Comparison of ENCODE assay signal across 40 cellular contexts in genomic region chr5:29504411-29504810, GRCh38.
"Had no signal": no experiment of that assay in that cellular context is flagged by ENCODE, and none has a peak within 500 bp of the region (broad histone marks: within the 10 kb centered on the region; RNA-seq: fewer than 3 reads in every experiment).

No MANE protein-coding gene starts in this region.

- H3K27ac Mint-ChIP-seq: activated naive CD4-positive, alpha-beta T cell treated with anti-CD3 and anti-CD28 coated beads for 36 hours; activated naive CD4-positive, alpha-beta T cell treated with anti-CD3 and anti-CD28 coated beads, Interleukin-2, amount 10 ng/mL, durations not matched to agents 7 days and 5 days; activated naive CD4-positive, alpha-beta T cell treated with anti-CD3 and anti-CD28 coated beads, Interleukin-2, amount 50 U/mL, for 24 hours; activated naive CD4-positive, alpha-beta T cell treated with anti-CD3 and anti-CD28 coated beads, Interleukin-2, amount 50 U/mL, for 72 hours; activated naive CD8-positive, alpha-beta T cell; activated naive CD8-positive, alpha-beta T cell treated with anti-CD3 and anti-CD28 coated beads for 36 hours; activated naive CD8-positive, alpha-beta T cell treated with anti-CD3 and anti-CD28 coated beads, Interleukin-2, amount 10 ng/mL, durations not matched to agents 7 days and 5 days; activated naive CD8-positive, alpha-beta T cell treated with anti-CD3 and anti-CD28 coated beads, Interleukin-2, amount 50 U/mL, for 24 hours; activated T-cell treated with anti-CD3 and anti-CD28 coated beads, Interleukin-2, amount 50 U/mL, for 24 hours; activated T-cell treated with anti-CD3 and anti-CD28 coated beads, Interleukin-2, amount 50 U/mL, for 72 hours; activated T-helper 1 cell treated with anti-CD3 and anti-CD28 coated beads, Interleukin-12 subunit alpha, Interleukin-12 subunit beta, Interleukin-2, Interleukin-4 antibody, amounts not matched to agents 30 ng/mL and 10 ng/mL and 1 ng/mL, durations not matched to agents 14 hours and 24 hours and 36 hours; activated T-helper 17 cell treated with anti-CD3 and anti-CD28 coated beads, Interleukin-2, amount 50 U/mL, for 72 hours; activated T-helper 2 cell treated with anti-CD3 and anti-CD28 coated beads, Interferon-gamma antibody, Interleukin-2, Interleukin-4, amounts not matched to agents 10 μg/mL and 5 μg/mL and 100 μg/mL, durations not matched to agents 14 hours and 24 hours and 36 hours; brain had no signal

- H3K4me3 Mint-ChIP-seq: activated naive CD4-positive, alpha-beta T cell treated with anti-CD3 and anti-CD28 coated beads for 36 hours; activated naive CD4-positive, alpha-beta T cell treated with anti-CD3 and anti-CD28 coated beads, Interleukin-2, amount 10 ng/mL, durations not matched to agents 7 days and 5 days; activated naive CD4-positive, alpha-beta T cell treated with anti-CD3 and anti-CD28 coated beads, Interleukin-2, amount 50 U/mL, for 24 hours; activated naive CD8-positive, alpha-beta T cell; activated naive CD8-positive, alpha-beta T cell treated with anti-CD3 and anti-CD28 coated beads for 36 hours; activated naive CD8-positive, alpha-beta T cell treated with anti-CD3 and anti-CD28 coated beads, Interleukin-2, amount 10 ng/mL, durations not matched to agents 7 days and 5 days; activated naive CD8-positive, alpha-beta T cell treated with anti-CD3 and anti-CD28 coated beads, Interleukin-2, amount 50 U/mL, for 24 hours; activated T-cell treated with anti-CD3 and anti-CD28 coated beads, Interleukin-2, amount 50 U/mL, for 24 hours; activated T-cell treated with anti-CD3 and anti-CD28 coated beads, Interleukin-2, amount 50 U/mL, for 4 hours; activated T-cell treated with anti-CD3 and anti-CD28 coated beads, Interleukin-2, amount 50 U/mL, for 72 hours; activated T-helper 1 cell treated with anti-CD3 and anti-CD28 coated beads, Interleukin-12 subunit alpha, Interleukin-12 subunit beta, Interleukin-2, Interleukin-4 antibody, amounts not matched to agents 30 ng/mL and 10 ng/mL and 1 ng/mL, durations not matched to agents 14 hours and 24 hours and 36 hours; activated T-helper 17 cell treated with anti-CD3 and anti-CD28 coated beads, Interleukin-2, amount 50 U/mL, for 72 hours; brain; central memory CD8-positive, alpha-beta T cell had no signal

- ATAC-seq: activated naive CD4-positive, alpha-beta T cell treated with anti-CD3 and anti-CD28 coated beads, Interleukin-2, amount 50 U/mL, for 72 hours; activated naive CD8-positive, alpha-beta T cell treated with anti-CD3 and anti-CD28 coated beads, Interleukin-2, amount 50 U/mL, for 24 hours; activated T-cell treated with anti-CD3 and anti-CD28 coated beads, Interleukin-2, amount 50 U/mL, for 4 hours; activated T-cell treated with anti-CD3 and anti-CD28 coated beads, Interleukin-2, amount 50 U/mL, for 72 hours; activated T-helper 17 cell treated with anti-CD3 and anti-CD28 coated beads, Interleukin-2, amount 50 U/mL, for 72 hours; body of pancreas had no signal

- H3K4me1 Mint-ChIP-seq: activated naive CD4-positive, alpha-beta T cell treated with anti-CD3 and anti-CD28 coated beads, Interleukin-2, amount 10 ng/mL, durations not matched to agents 7 days and 5 days; activated naive CD4-positive, alpha-beta T cell treated with anti-CD3 and anti-CD28 coated beads, Interleukin-2, amount 50 U/mL, for 24 hours; activated naive CD8-positive, alpha-beta T cell treated with anti-CD3 and anti-CD28 coated beads for 36 hours; activated naive CD8-positive, alpha-beta T cell treated with anti-CD3 and anti-CD28 coated beads, Interleukin-2, amount 10 ng/mL, durations not matched to agents 7 days and 5 days; activated naive CD8-positive, alpha-beta T cell treated with anti-CD3 and anti-CD28 coated beads, Interleukin-2, amount 50 U/mL, for 24 hours; activated T-helper 17 cell treated with anti-CD3 and anti-CD28 coated beads, Interleukin-2, amount 50 U/mL, for 72 hours; brain; central memory CD8-positive, alpha-beta T cell had no signal

- H3K27me3 Mint-ChIP-seq: activated naive CD4-positive, alpha-beta T cell treated with anti-CD3 and anti-CD28 coated beads, Interleukin-2, amount 10 ng/mL, durations not matched to agents 7 days and 5 days; activated naive CD4-positive, alpha-beta T cell treated with anti-CD3 and anti-CD28 coated beads, Interleukin-2, amount 50 U/mL, for 24 hours; activated naive CD8-positive, alpha-beta T cell; activated naive CD8-positive, alpha-beta T cell treated with anti-CD3 and anti-CD28 coated beads for 36 hours; activated naive CD8-positive, alpha-beta T cell treated with anti-CD3 and anti-CD28 coated beads, Interleukin-2, amount 10 ng/mL, durations not matched to agents 7 days and 5 days; activated naive CD8-positive, alpha-beta T cell treated with anti-CD3 and anti-CD28 coated beads, Interleukin-2, amount 50 U/mL, for 24 hours; activated T-cell treated with anti-CD3 and anti-CD28 coated beads, Interleukin-2, amount 50 U/mL, for 24 hours; activated T-helper 17 cell treated with anti-CD3 and anti-CD28 coated beads, Interleukin-2, amount 50 U/mL, for 72 hours; central memory CD8-positive, alpha-beta T cell had no signal

- H3K4me1 ChIP-seq: adrenal gland, ascending aorta, body of pancreas, breast epithelium had no signal

- H3K27ac ChIP-seq: adrenal gland, ascending aorta, body of pancreas, brain microvascular endothelial cell, breast epithelium, cardiac muscle cell had no signal

- FAIRE-seq: astrocyte, bronchial epithelial cell had no signal

- H3K9me3 ChIP-seq: adrenal gland, ascending aorta, body of pancreas, breast epithelium had no signal

- H3K36me3 Mint-ChIP-seq: activated naive CD4-positive, alpha-beta T cell treated with anti-CD3 and anti-CD28 coated beads, Interleukin-2, amount 10 ng/mL, durations not matched to agents 7 days and 5 days; activated naive CD4-positive, alpha-beta T cell treated with anti-CD3 and anti-CD28 coated beads, Interleukin-2, amount 50 U/mL, for 24 hours; activated naive CD8-positive, alpha-beta T cell; activated naive CD8-positive, alpha-beta T cell treated with anti-CD3 and anti-CD28 coated beads for 36 hours; activated naive CD8-positive, alpha-beta T cell treated with anti-CD3 and anti-CD28 coated beads, Interleukin-2, amount 10 ng/mL, durations not matched to agents 7 days and 5 days; brain had no signal

- H3K4me3 ChIP-seq: adrenal gland, ascending aorta, body of pancreas, breast epithelium, cardiac muscle cell had no signal

- DNase-seq: activated effector memory CD4-positive, alpha-beta T cell treated with anti-CD3 and anti-CD28 coated beads, Interleukin-2, amount 50 U/mL, for 16 hours; activated effector memory CD4-positive, alpha-beta T cell treated with Interleukin-2 at 50 U/mL for 16 hours; activated gamma-delta T cell; activated gamma-delta T cell treated with Interleukin-2 at 50 U/mL for 16 hours; activated naive CD4-positive, alpha-beta T cell; activated naive CD4-positive, alpha-beta T cell treated with anti-CD3 and anti-CD28 coated beads for 36 hours; activated naive CD4-positive, alpha-beta T cell treated with anti-CD3 and anti-CD28 coated beads, Interleukin-2, amount 10 ng/mL, durations not matched to agents 7 days and 5 days; activated naive CD4-positive, alpha-beta T cell treated with anti-CD3 and anti-CD28 coated beads, Interleukin-2, amount 50 U/mL, for 16 hours; activated naive CD4-positive, alpha-beta T cell treated with Interleukin-2 at 50 U/mL for 16 hours; activated naive CD8-positive, alpha-beta T cell treated with anti-CD3 and anti-CD28 coated beads for 36 hours; activated naive CD8-positive, alpha-beta T cell treated with anti-CD3 and anti-CD28 coated beads, Interleukin-2, amount 10 ng/mL, durations not matched to agents 7 days and 5 days; activated naive CD8-positive, alpha-beta T cell treated with anti-CD3 and anti-CD28 coated beads, Interleukin-2, amount 50 U/mL, for 24 hours; activated T-cell treated with anti-CD3 and anti-CD28 coated beads, Interleukin-2, amount 50 U/mL, for 1 hour; activated T-cell treated with anti-CD3 and anti-CD28 coated beads, Interleukin-2, amount 50 U/mL, for 24 hours; activated T-cell treated with anti-CD3 and anti-CD28 coated beads, Interleukin-2, amount 50 U/mL, for 4 hours; activated T-cell treated with anti-CD3 and anti-CD28 coated beads, Interleukin-2, amount 50 U/mL, for 48 hours; activated T-cell treated with anti-CD3 and anti-CD28 coated beads, Interleukin-2, amount 50 U/mL, for 72 hours; adrenal gland; amniotic stem cell; amygdala; anterior cingulate cortex; aorta; body of pancreas; brain microvascular endothelial cell; caudate nucleus; central memory CD4-positive, alpha-beta T cell; cerebellar nuclear complex had no signal

- H3K27me3 ChIP-seq: adrenal gland, ascending aorta, body of pancreas, brain microvascular endothelial cell, breast epithelium, cardiac muscle cell had no signal

- H3K36me3 ChIP-seq: adrenal gland, ascending aorta, brain microvascular endothelial cell, breast epithelium, cardiac muscle cell had no signal
